In the genomic region with DNA sequence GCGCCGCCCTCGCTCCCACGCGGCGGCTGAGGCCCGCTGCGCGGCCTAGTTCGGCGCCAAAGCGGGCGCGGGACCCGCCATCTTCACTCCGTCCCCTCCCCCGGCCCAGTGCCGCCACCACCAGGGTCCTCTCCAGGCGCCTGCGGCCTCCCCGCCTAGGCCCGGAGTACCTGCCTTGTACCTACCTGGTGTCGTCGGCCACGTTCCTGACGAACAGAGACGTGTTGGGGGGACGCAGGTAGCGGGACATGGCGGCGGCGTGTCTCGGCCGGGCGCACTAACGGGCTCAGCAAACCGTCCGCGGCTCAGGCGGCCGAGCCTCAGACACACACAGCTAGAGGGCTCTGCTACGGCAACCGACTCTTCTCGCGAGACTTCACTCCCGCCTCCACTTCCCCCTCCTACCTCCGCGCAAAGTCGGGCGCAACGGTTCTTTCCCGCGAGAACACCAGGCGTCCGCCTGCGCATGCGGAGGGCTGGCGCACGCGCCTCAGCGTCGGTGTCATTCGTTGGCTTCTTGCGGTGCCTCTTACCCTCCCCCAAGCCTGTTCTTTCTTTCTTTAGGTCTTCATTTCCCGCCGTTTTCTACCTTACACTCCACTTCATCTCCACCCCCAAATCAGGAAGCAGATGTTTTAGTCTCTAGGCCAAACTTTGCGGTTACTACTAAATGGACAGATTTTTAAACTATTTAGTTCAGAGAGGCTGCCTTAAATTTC, we compare ENCODE assay signal across 8 cellular contexts. TPM values are rescaled to one million over a fixed set of nuclear protein-coding genes. Genes with fewer than 3 reads are reported as not detected.
DNase-seq lines count a peak whose midpoint lies in the region; ATAC-seq, FAIRE-seq and TF ChIP-seq lines count a peak whose summit lies in the region.

A gene (minus strand): TSS at position 322 of the 719 bp plus-strand sequence. CDS start 72 bp downstream, at position 250.

- peaks cover 3% of the 10 kb centered on the region for H3K27me3 Mint-ChIP-seq in nephron progenitor cell (ENCODE audit: low read depth, poor library complexity)
- no peaks in the 10 kb centered on the region for H3K27me3 Mint-ChIP-seq in stimulated activated naive CD8-positive, alpha-beta T cell treated with anti-CD3 and anti-CD28 coated beads, Interleukin-15, amount 100 ng/mL, for 72 hours

- H3K36me3 Mint-ChIP-seq in nephron progenitor cell (ENCODE audit: low read depth), result peaks cover 34% of the 10 kb centered on the region

- H3K9me3 ChIP-seq in HAP-1, result no peaks in the 10 kb centered on the region
- no peaks in the 10 kb centered on the region for H3K9me3 ChIP-seq in MG63

- peak; percentile 95 for ATAC-seq in stimulated activated naive CD8-positive, alpha-beta T cell treated with anti-CD3 and anti-CD28 coated beads, Interleukin-15, amount 100 ng/mL, for 72 hours

- DNase-seq in HAP-1 (ENCODE audit: low spot score in 2 of 2) (peak; percentile 98 to 99), MG63 (peak; percentile 98), SHP77 treated with DMSO at 0.1 percent for 48 hours (lab: John Stamatoyannopoulos, UW) (peak; percentile 97), fibroblast of the aortic adventitia (ENCODE audit: low read depth) (peak; percentile 99), nephron progenitor cell (peak; percentile 93)
- DNase-seq in activated effector memory CD4-positive, alpha-beta T cell treated with anti-CD3 and anti-CD28 coated beads, Interleukin-2, amount 50 U/mL, for 16 hours, result peak; percentile 99
- peak; percentile 98 to 99 for DNase-seq in stimulated activated naive CD8-positive, alpha-beta T cell treated with anti-CD3 and anti-CD28 coated beads, Interleukin-15, amount 100 ng/mL, for 72 hours

- peak within 1 kb of the TSS; percentile 96 for H3K4me3 Mint-ChIP-seq in nephron progenitor cell
- peak within 1 kb of the TSS; percentile 82 to 93 for H3K4me3 Mint-ChIP-seq in stimulated activated naive CD8-positive, alpha-beta T cell treated with anti-CD3 and anti-CD28 coated beads, Interleukin-15, amount 100 ng/mL, for 72 hours

- H3K4me1 ChIP-seq in HAP-1, result peaks cover 40% of the 10 kb centered on the region

- H3K4me3 ChIP-seq in HAP-1 (peak within 1 kb of the TSS; percentile 97), MG63 (peak within 1 kb of the TSS; percentile 88), fibroblast of the aortic adventitia (ENCODE audit: low read depth, low read length) (peak within 1 kb of the TSS; percentile 94)

- H3K36me3 ChIP-seq in HAP-1 (replicated peaks) (peaks cover 35% of the 10 kb centered on the region), MG63 (peaks cover 44% of the 10 kb centered on the region)

- H3K27me3 ChIP-seq in HAP-1 (ENCODE audit: low read depth), result no peaks in the 10 kb centered on the region
- no peaks in the 10 kb centered on the region for H3K27me3 ChIP-seq in MG63

- no peaks in the 10 kb centered on the region for H3K9me3 Mint-ChIP-seq in nephron progenitor cell
- H3K9me3 Mint-ChIP-seq in stimulated activated naive CD8-positive, alpha-beta T cell treated with anti-CD3 and anti-CD28 coated beads, Interleukin-15, amount 100 ng/mL, for 72 hours, result no peaks in the 10 kb centered on the region

- H3K27ac Mint-ChIP-seq in nephron progenitor cell, result peak within 1 kb of the TSS; percentile 99
- peak within 1 kb of the TSS; percentile 98 to 99 for H3K27ac Mint-ChIP-seq in stimulated activated naive CD8-positive, alpha-beta T cell treated with anti-CD3 and anti-CD28 coated beads, Interleukin-15, amount 100 ng/mL, for 72 hours

- peak; percentile 43 for TF ChIP-seq CTCF in fibroblast of the aortic adventitia (IDR thresholded peaks at IDR 0.05; ENCODE audit: insufficient read depth, low read length)
- no peak for TF ChIP-seq CTCF in nephron progenitor cell (IDR thresholded peaks at IDR 0.05)

- in situ Hi-C loops in HAP-1 (cut with MboI; ENCODE audit: low sequenced_read_pairs), result no loop called here

- H3K4me1 Mint-ChIP-seq in nephron progenitor cell, result peaks cover 74% of the 10 kb centered on the region
- peaks cover 39% of the 10 kb centered on the region for H3K4me1 Mint-ChIP-seq in stimulated activated naive CD8-positive, alpha-beta T cell treated with anti-CD3 and anti-CD28 coated beads, Interleukin-15, amount 100 ng/mL, for 72 hours

- FAIRE-seq in G401.6 (lab: Jason Lieb, UNC), result peak; percentile 92

RNA-seq across cellular contexts. Expression of the gene that starts here (rescaled TPM):
- total RNA-seq in MG63 (2014; rRNA removed; shearing (Covaris generic); ENCODE audit: low replicate concordance), result 40.0 and 46.4 TPM in 2 replicates
- total RNA-seq in fibroblast of the aortic adventitia (ENCODE audit: low replicate concordance), result 86.4 and 127 TPM in 2 replicates

Comparison
In these comparisons a context has a peak if more than half of its experiments do, and no peak if none do; other contexts are left out.
1. Peak in every context shown above with its lines: DNase-seq, ATAC-seq and H3K4me3 ChIP-seq.